In the genomic region with DNA sequence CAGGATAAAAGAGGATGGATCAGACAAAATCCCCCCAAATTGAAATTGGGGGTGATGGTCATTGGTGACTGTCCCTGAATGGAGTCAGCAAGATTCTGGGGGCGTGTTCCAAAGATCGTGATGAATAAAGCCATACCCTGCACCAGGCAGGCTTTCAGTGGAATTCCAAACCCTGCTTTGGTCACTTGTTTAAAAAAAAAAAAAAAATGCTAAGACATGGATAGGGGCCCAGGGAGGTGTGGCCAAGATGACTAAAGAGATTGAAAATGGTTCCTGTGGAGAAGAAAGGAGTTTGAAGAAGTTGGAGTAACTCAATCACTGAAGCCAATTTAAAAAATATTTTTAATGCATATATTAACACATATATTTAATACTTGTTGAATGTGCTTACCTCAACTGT, we compare ENCODE assay signal across 1 cellular context.
TF ChIP-seq lines count a peak whose summit lies in the region.

No MANE protein-coding gene starts in this region.

TF ChIP-seq in IMR-90, 13 proteins besides CTCF, POLR2A, EP300 and RAD21 (continued from another document):
- no peak for TF ChIP-seq RCOR1 (IDR thresholded peaks at IDR 0.05; ENCODE audit: insufficient replicate concordance, low read length)
